16 cellular contexts compared by ENCODE assay signal in genomic region chr2:160910681-160911080, GRCh38.
A peak's percentile ranks its signal among the peaks of the same experiment; 100 is the strongest.
DNase-seq lines count a peak whose midpoint lies in the region; ATAC-seq and TF ChIP-seq lines count a peak whose summit lies in the region.
"Had no signal": no experiment of that assay in that cellular context is flagged by ENCODE, and none has a peak within 500 bp of the region (broad histone marks: within the 10 kb centered on the region; RNA-seq: fewer than 3 reads in every experiment).

No MANE protein-coding gene starts in this region.

- intact Hi-C loops in head of caudate nucleus (cut with DNase I), result no loop called here

- H3K27me3 ChIP-seq in neuron (ENCODE audit: insufficient read depth, low read length), result no peaks in the 10 kb centered on the region

- H2AFZ ChIP-seq in neuron (ENCODE audit: low read depth, low read length), result peak overlapping the region; percentile 51

- H3K9ac ChIP-seq in SK-N-MC (ENCODE audit: insufficient read length), result no peak overlapping the region

- TF ChIP-seq CTCF in AG09319 (IDR thresholded peaks at IDR 0.05; ENCODE audit: low read depth, low read length), result no peak
- no peak for TF ChIP-seq CTCF in fibroblast of pulmonary artery (IDR thresholded peaks at IDR 0.05; ENCODE audit: low read length, missing control alignments)

- no peak for ATAC-seq in GM18870 (IDR thresholded peaks at IDR 0.05; ENCODE audit: unreplicated experiment)
- no peak for ATAC-seq in GM18511 (IDR thresholded peaks at IDR 0.05; ENCODE audit: unreplicated experiment)
- ATAC-seq: HCT116; naive thymus-derived CD4-positive, alpha-beta T cell had no signal

- H3K4me1 ChIP-seq in neuron (ENCODE audit: insufficient read depth, low read length), result peaks cover 29% of the 10 kb centered on the region

- no peak overlapping the region for H3K27ac ChIP-seq in SK-N-MC
- H3K27ac ChIP-seq: WERI-Rb-1 had no signal

- H3K9me3 ChIP-seq in SK-N-MC (ENCODE audit: low read depth, low read length), result no peaks in the 10 kb centered on the region
- H3K9me3 ChIP-seq in neuron (ENCODE audit: low read length), result no peaks in the 10 kb centered on the region

- DNase-seq in AG09319 (ENCODE audit: extremely low read depth, low read depth) (peak; percentile 85), SK-N-MC (ENCODE audit: low read depth, low spot score) (peak; percentile 14), fibroblast of pulmonary artery (ENCODE audit: low read depth) (peak; percentile 80), T-helper 2 cell (no peak), head of caudate nucleus (no peak)
- DNase-seq: activated T-cell treated with anti-CD3 and anti-CD28 coated beads, Interleukin-2, amount 50 U/mL, for 48 hours; CD4-positive, alpha-beta T cell; cortex of kidney; Kasumi-1; naive thymus-derived CD4-positive, alpha-beta T cell; NCI-H446; WERI-Rb-1 had no signal

- peak overlapping the region; percentile 4; the same call in 1 of the 2 replicates for H3K4me3 ChIP-seq in SK-N-MC
- no peak overlapping the region for H3K4me3 ChIP-seq in fibroblast of pulmonary artery (replicated peaks; ENCODE audit: low read depth, low read length)
- no peak overlapping the region for H3K4me3 ChIP-seq in neuron (ENCODE audit: low read length)

- H3K36me3 ChIP-seq in SK-N-MC (ENCODE audit: insufficient read depth, low read length) (no peaks in the 10 kb centered on the region), neuron (ENCODE audit: insufficient read depth, low read length) (no peaks in the 10 kb centered on the region)
- H3K36me3 ChIP-seq: WERI-Rb-1 had no signal

Comparison
In these comparisons a context has a peak if more than half of its experiments do, and no peak if none do; other contexts are left out.
1. DNase-seq: peak in AG09319 (single experiment), SK-N-MC (single experiment) and fibroblast of pulmonary artery (single experiment); none in T-helper 2 cell (0 of 5) and head of caudate nucleus (0 of 42).